Comparison of ENCODE assay signal across 1 cellular context in genomic region chr2:37798315-37799005, GRCh38.
TF ChIP-seq lines count a peak whose summit lies in the region.

No MANE protein-coding gene starts in this region.

TF ChIP-seq in GM12878, 131 proteins besides CTCF, POLR2A, EP300 and RAD21 (continued from another document):
- TF ChIP-seq IKZF2 (IDR thresholded peaks at IDR 0.05), result peak in 1 of 2 experiments; percentile 33; a peak in 1 of 4 replicates
- peak; percentile 61; the same call in 1 of the 2 replicates for TF ChIP-seq SPI1 (IDR thresholded peaks at IDR 0.05; ENCODE audit: borderline replicate concordance, insufficient read depth, low read depth, low read length)
